ENCODE assay signal across 31 cellular contexts in genomic region chr3:65279225-65279624, GRCh38.
"Had no signal": no experiment of that assay in that cellular context is flagged by ENCODE, and none has a peak within 500 bp of the region (broad histone marks: within the 10 kb centered on the region; RNA-seq: fewer than 3 reads in every experiment).

No MANE protein-coding gene starts in this region.

- H3K4me1 ChIP-seq: Peyer's patch had no signal

- H3K4me3 ChIP-seq: Peyer's patch had no signal

- H3K27ac ChIP-seq: Peyer's patch, VCaP had no signal

- H3K27me3 ChIP-seq: Peyer's patch had no signal

- H3K36me3 ChIP-seq: Peyer's patch had no signal

- H3K9me3 ChIP-seq: Peyer's patch had no signal

- DNase-seq: activated B cell treated with CpG ODN at 0.5 μM for 24 hours; activated CD4-positive, alpha-beta memory T cell treated with anti-CD3 and anti-CD28 coated beads for 36 hours; activated CD4-positive, alpha-beta T cell treated with anti-CD3 and anti-CD28 coated beads for 4 hours; activated CD4-positive, alpha-beta T cell treated with anti-CD3 and anti-CD28 coated beads, Interleukin-2, amount 50 U/mL, for 1 hour; activated CD4-positive, CD25-positive, alpha-beta regulatory T cell treated with anti-CD3 and anti-CD28 coated beads, Interleukin-2, amount 50 U/mL, for 72 hours; activated CD8-positive, alpha-beta memory T cell treated with anti-CD3 and anti-CD28 coated beads, Interleukin-2, amount 50 U/mL, for 4 hours; activated gamma-delta T cell treated with Interleukin-2 at 50 U/mL for 16 hours; activated naive CD4-positive, alpha-beta T cell treated with anti-CD3 and anti-CD28 coated beads for 36 hours; activated T-cell treated with anti-CD3 and anti-CD28 coated beads for 4 hours; activated T-cell treated with anti-CD3 and anti-CD28 coated beads, Interleukin-2, amount 50 U/mL, for 4 hours; anterior cingulate cortex; central memory CD4-positive, alpha-beta T cell; Kasumi-1; KG1; MM.1S; MV-4-11; NCI-H1092; NCI-H1436 treated with DMSO at 0.1 percent for 48 hours; NCI-H1694 treated with DMSO at 0.1 percent for 48 hours; NCI-H2029; NCI-H345; NCI-H524 treated with DMSO at 0.1 percent for 48 hours; PC-3; Peyer's patch; RPMI8226; SW 1271; T-helper 1 cell; T-helper 2 cell; T-helper 9 cell had no signal

- ATAC-seq: activated naive CD4-positive, alpha-beta T cell treated with anti-CD3 and anti-CD28 coated beads, Interleukin-2, amount 50 U/mL, for 72 hours; activated T-cell treated with anti-CD3 and anti-CD28 coated beads, Interleukin-2, amount 50 U/mL, for 4 hours; PC-3 had no signal
